Comparison of ENCODE assay signal across 24 cellular contexts in genomic region chr11:66243816-66244215, GRCh38. TPM values are rescaled to one million over a fixed set of nuclear protein-coding genes. Genes with fewer than 3 reads are reported as not detected.
DNase-seq lines count a peak whose midpoint lies in the region; ATAC-seq, FAIRE-seq and TF ChIP-seq lines count a peak whose summit lies in the region.
"Had no signal": no experiment of that assay in that cellular context is flagged by ENCODE, and none has a peak within 500 bp of the region (broad histone marks: within the 10 kb centered on the region; RNA-seq: fewer than 3 reads in every experiment).

No MANE protein-coding gene starts in this region.

- RAD21 ChIA-PET in GM12878 (lab: Charles Lee; ENCODE audit: unreplicated experiment) = no interaction called here

- FAIRE-seq in GM12878 (lab: Jason Lieb, UNC) = no peak
- FAIRE-seq: HepG2, islet of Langerhans, small intestine had no signal

- H3K4me2 ChIP-seq in GM12878 (ENCODE audit: control insufficient read depth, insufficient read depth) = no peak overlapping the region
- no peak overlapping the region for H3K4me2 ChIP-seq in osteoblast (ENCODE audit: insufficient read depth, low read length)
- no peak overlapping the region for H3K4me2 ChIP-seq in mesendoderm (ENCODE audit: low read length)
- H3K4me2 ChIP-seq: hepatocyte had no signal

- H2BK5ac ChIP-seq in mesendoderm (ENCODE audit: low read length) = no peak overlapping the region

- H3K27ac ChIP-seq in GM12878 (ENCODE audit: control insufficient read depth, insufficient read depth) (no peak overlapping the region), osteoblast (ENCODE audit: low read depth, low read length) (no peak overlapping the region), mesendoderm (ENCODE audit: low read depth, low read length) (no peak overlapping the region)
- H3K27ac ChIP-seq: coronary artery, hepatocyte, lower lobe of right lung, thyroid gland had no signal

- peak overlapping the region; percentile 34 for H3K27ac Mint-ChIP-seq in activated CD4-positive, alpha-beta T cell treated with anti-CD3 and anti-CD28 coated beads, Interleukin-2, amount 10 ng/mL, durations not matched to agents 24 days and 14 days
- H3K27ac Mint-ChIP-seq: progenitor cell of endocrine pancreas had no signal

- H3K27me3 Mint-ChIP-seq in activated CD4-positive, alpha-beta T cell treated with anti-CD3 and anti-CD28 coated beads, Interleukin-2, amount 10 ng/mL, durations not matched to agents 24 days and 14 days = no peaks in the 10 kb centered on the region
- H3K27me3 Mint-ChIP-seq: progenitor cell of endocrine pancreas had no signal

- H3K9me3 ChIP-seq in GM12878 (replicated peaks; ENCODE audit: control insufficient read depth, insufficient read depth, low read length) (no peaks in the 10 kb centered on the region), osteoblast (ENCODE audit: low read depth, low read length) (no peaks in the 10 kb centered on the region)
- H3K9me3 ChIP-seq: lower lobe of right lung, thyroid gland had no signal

- H3K4me3 ChIP-seq in Jurkat, Clone E6-1 (ENCODE audit: low read length) = no peak overlapping the region
- H3K4me3 ChIP-seq in GM12878 (no peak overlapping the region), osteoblast (ENCODE audit: insufficient read depth, low read length) (no peak overlapping the region), mesendoderm (ENCODE audit: low read length) (no peak overlapping the region)
- H3K4me3 ChIP-seq: coronary artery, hepatocyte, lower lobe of right lung, thyroid gland had no signal

- CTCF ChIA-PET in GM12878 (lab: Yijun Ruan, JAX) = no interaction called here

- TF ChIP-seq POLR2A in GM12878 (IDR thresholded peaks at IDR 0.05; ENCODE audit: low read depth, low read length) = peak; percentile 34; the same call in 1 of the 2 replicates

- no peak overlapping the region for H2AK5ac ChIP-seq in mesendoderm (ENCODE audit: low read length)

- SMC1A ChIA-PET in GM12878 (lab: Charles Lee; ENCODE audit: uncharacterized antibody, unreplicated experiment) = no interaction called here

- BruUV-seq in GM12878 (replicated peaks; lab: Mats Ljungman, UMichigan) = no TSS peak

- in situ Hi-C loops in GM12878 (cut with MboI) = no loop called here

- H3K4me1 Mint-ChIP-seq in activated CD4-positive, alpha-beta T cell treated with anti-CD3 and anti-CD28 coated beads, Interleukin-2, amount 10 ng/mL, durations not matched to agents 24 days and 14 days = peaks cover 4% of the 10 kb centered on the region

- H3K56ac ChIP-seq in mesendoderm (ENCODE audit: low read length) = no peak overlapping the region

- H4K20me1 ChIP-seq in GM12878 (ENCODE audit: control insufficient read depth, insufficient read depth) = no peaks in the 10 kb centered on the region
- H4K20me1 ChIP-seq in osteoblast (ENCODE audit: insufficient read depth, low read length) = no peaks in the 10 kb centered on the region

- no peak overlapping the region for H2AFZ ChIP-seq in GM12878 (ENCODE audit: control insufficient read depth, low read depth, low read length)
- H2AFZ ChIP-seq in osteoblast (ENCODE audit: low read length) = no peak overlapping the region
- H2AFZ ChIP-seq: hepatocyte had no signal

- no peaks in the 10 kb centered on the region for H3K9me3 Mint-ChIP-seq in activated CD4-positive, alpha-beta T cell treated with anti-CD3 and anti-CD28 coated beads, Interleukin-2, amount 10 ng/mL, durations not matched to agents 24 days and 14 days

- H3K36me3 Mint-ChIP-seq in activated CD4-positive, alpha-beta T cell treated with anti-CD3 and anti-CD28 coated beads, Interleukin-2, amount 10 ng/mL, durations not matched to agents 24 days and 14 days (ENCODE audit: low read depth) = peaks cover 33% of the 10 kb centered on the region

- H3K36me3 ChIP-seq in GM12878 (ENCODE audit: control insufficient read depth in 2 of 2, insufficient read depth in 2 of 2, low read length in 1 of 2) (peaks cover 8 to 10% of the 10 kb centered on the region in 2 experiments; a peak in 3 of 4 replicates), osteoblast (ENCODE audit: insufficient read depth, low read length) (peaks cover 43% of the 10 kb centered on the region), mesendoderm (ENCODE audit: control insufficient read depth, insufficient read depth, low read length) (no peaks in the 10 kb centered on the region)

- H4K5ac ChIP-seq in mesendoderm (ENCODE audit: low read length) = no peak overlapping the region

- H3K9ac ChIP-seq in GM12878 (ENCODE audit: control insufficient read depth, insufficient read depth, low read length) = no peak overlapping the region
- no peak overlapping the region for H3K9ac ChIP-seq in mesendoderm (ENCODE audit: low read length)

- H2BK120ac ChIP-seq in mesendoderm (ENCODE audit: low read depth, low read length) = no peak overlapping the region

- no peak for DNase-seq in activated CD4-positive, alpha-beta T cell treated with anti-CD3 and anti-CD28 coated beads, Interleukin-2, amount 10 ng/mL, durations not matched to agents 24 days and 14 days
- no peak for DNase-seq in activated CD4-positive, alpha-beta T cell treated with anti-CD3 and anti-CD28 coated beads for 48 hours
- DNase-seq in Jurkat, Clone E6-1 (ENCODE audit: low read depth, low spot score) = peak; percentile 51
- no peak for DNase-seq in GM12878 (ENCODE audit: low read depth, low spot score)
- DNase-seq in osteoblast (ENCODE audit: insufficient read length, low spot score, missing footprints) = peak; percentile 81
- DNase-seq in mesendoderm = no peak
- no peak for DNase-seq in D341Med (ENCODE audit: low spot score)
- DNase-seq: 8988T; activated effector memory CD4-positive, alpha-beta T cell treated with Interleukin-2 at 50 U/mL for 16 hours; DMS53; lower lobe of right lung; NCI-H187 treated with DMSO at 0.1 percent for 48 hours; NCI-H446; small intestine; stimulated activated CD4-positive, alpha-beta T cell treated with anti-CD3 and anti-CD28 coated beads, Interleukin-4, amount 100 ng/mL, for 4 hours; thyroid gland had no signal

- ATAC-seq in GM12878 (no peak), HG03342 (IDR thresholded peaks at IDR 0.05; ENCODE audit: unreplicated experiment) (no peak)
- ATAC-seq: HepG2, lower lobe of right lung, Right ventricle myocardium inferior had no signal

- 98% methylated on average over 7 of the region's 7 CpGs for WGBS in GM12878 (ENCODE audit: insufficient coverage, insufficient replicate concordance, low lambda C conversion rate, missing lambda C conversion rate)
- WGBS in mesendoderm (ENCODE audit: extremely low coverage, insufficient coverage, low lambda C conversion rate) = no CpG with 5 or more reads among the region's 7 CpGs

- no peak for TF ChIP-seq CTCF in GM12878 (IDR thresholded peaks at IDR 0.05 in 2 of 3, conservative IDR thresholded peaks at IDR 0.05 in 1 of 3; ENCODE audit: control insufficient read depth in 2 of 3, extremely low read depth in 1 of 3, insufficient read depth in 1 of 3, low read depth in 3 of 3, low read length in 3 of 3)
- TF ChIP-seq CTCF in osteoblast (IDR thresholded peaks at IDR 0.05; ENCODE audit: extremely low read depth, low read depth, low read length) = no peak

- no peak for TF ChIP-seq EP300 in GM12878 (IDR thresholded peaks at IDR 0.05; ENCODE audit: borderline replicate concordance in 1 of 2, control insufficient read depth in 1 of 2, low read depth in 2 of 2, low read length in 2 of 2)

- intact Hi-C loops in activated CD4-positive, alpha-beta T cell treated with anti-CD3 and anti-CD28 coated beads, Interleukin-2, amount 10 ng/mL, durations not matched to agents 24 days and 14 days (cut with micrococcal nuclease) = no loop called here
- intact Hi-C loops in GM12878 (cut with micrococcal nuclease; ENCODE audit: unreplicated experiment) = no loop called here

- TF ChIP-seq RAD21 in GM12878 (IDR thresholded peaks at IDR 0.05; ENCODE audit: insufficient read depth, low read depth, low read length) = no peak

- no peaks in the 10 kb centered on the region for H3K79me1 ChIP-seq in mesendoderm (ENCODE audit: low read length)

- H4K8ac ChIP-seq in mesendoderm (ENCODE audit: low read depth, low read length) = no peak overlapping the region

- no peak overlapping the region for H2BK15ac ChIP-seq in mesendoderm (replicated peaks; ENCODE audit: low read depth)

- H3K79me2 ChIP-seq in GM12878 (ENCODE audit: control insufficient read depth, insufficient read depth, low read length) = no peaks in the 10 kb centered on the region
- H3K79me2 ChIP-seq in osteoblast (ENCODE audit: insufficient read depth, low read length) = no peaks in the 10 kb centered on the region
- no peaks in the 10 kb centered on the region for H3K79me2 ChIP-seq in mesendoderm (ENCODE audit: control insufficient read depth, insufficient read depth, low read length)
- H3K79me2 ChIP-seq: hepatocyte had no signal

- no peak overlapping the region for H3K4ac ChIP-seq in mesendoderm (ENCODE audit: low read depth, low read length)

- POLR2A ChIA-PET in GM12878 (lab: Charles Lee) = no interaction called here

- no peak overlapping the region for H3K23ac ChIP-seq in mesendoderm (ENCODE audit: low read length)

- no peaks in the 10 kb centered on the region for H3K4me1 ChIP-seq in GM12878 (ENCODE audit: control insufficient read depth, insufficient read depth, low read length)
- H3K4me1 ChIP-seq in osteoblast (ENCODE audit: insufficient read depth, low read length) = no peaks in the 10 kb centered on the region
- no peaks in the 10 kb centered on the region for H3K4me1 ChIP-seq in mesendoderm (ENCODE audit: control insufficient read depth, low read depth, low read length)
- H3K4me1 ChIP-seq: lower lobe of right lung, thyroid gland had no signal

- H3K27me3 ChIP-seq in GM12878 (replicated peaks in 1 of 2; ENCODE audit: control insufficient read depth in 2 of 2, insufficient read depth in 2 of 2, low read length in 1 of 2) (no peaks in the 10 kb centered on the region), osteoblast (ENCODE audit: insufficient read depth, low read length) (no peaks in the 10 kb centered on the region), mesendoderm (ENCODE audit: insufficient read depth, low read length, poor library complexity) (no peaks in the 10 kb centered on the region)
- H3K27me3 ChIP-seq: hepatocyte, thyroid gland had no signal

- no peak overlapping the region for H3K4me3 Mint-ChIP-seq in activated CD4-positive, alpha-beta T cell treated with anti-CD3 and anti-CD28 coated beads, Interleukin-2, amount 10 ng/mL, durations not matched to agents 24 days and 14 days

- no peak overlapping the region for H3K18ac ChIP-seq in mesendoderm (ENCODE audit: low read length)

RNA-seq across cellular contexts. Expression of gene KLC2, which starts 13.7 kb away (rescaled TPM):
- 56.6 and 57.0 TPM in 2 replicates for total RNA-seq in activated CD4-positive, alpha-beta T cell treated with anti-CD3 and anti-CD28 coated beads, Interleukin-2, amount 10 ng/mL, durations not matched to agents 24 days and 14 days
- 26.7 TPM for polyA plus RNA-seq in Jurkat, Clone E6-1 (2012; ENCODE audit: insufficient read depth, insufficient read length)
- total RNA-seq in GM12878 (2013; cell fraction: nucleolus; rRNA removed) = 28.6 and 37.5 TPM in 2 replicates
- total RNA-seq in GM12878 (2014; rRNA removed) (10.2 and 10.3 TPM in 2 replicates), GM12878 (2014; rRNA removed; fragmentation: Illumina TruSeq; extraction: Trizol) (6.2 and 9.6 TPM in 2 replicates), GM12878 (2021) (29.9 and 35.0 TPM in 2 replicates), osteoblast (21.7 and 33.9 TPM in 2 replicates)
- polyA plus RNA-seq in GM12878 (2011; ENCODE audit: low read depth) = 7.6 TPM
- polyA plus RNA-seq in GM12878 (2011; rRNA removed) (3.4 and 9.4 TPM in 2 replicates), GM12878 (2014; fragmentation: Illumina TruSeq; extraction: Trizol) (3.2 and 10.3 TPM in 2 replicates), GM12878 (2014; fragmentation: Nextera tagmentation; extraction: Ambion mirVana) (under 1 TPM in 1 of 2 experiments, not detected in 1; 0.14 TPM), GM12878 (2014; rRNA removed) (22.3 and 31.5 TPM in 2 replicates), GM12878 (2016; fragmentation: Nextera tagmentation; extraction: Ambion mirVana) (10 to 100 TPM; 15.2 to 18.8 TPM)
- 10.8 and 15.5 TPM in 2 replicates for polyA plus RNA-seq in GM12878 (2011; cell fraction: cytosol; rRNA removed)
- 66.8 and 75.2 TPM in 2 replicates for polyA plus RNA-seq in GM12878 (2011; cell fraction: nucleus; rRNA removed)
- 11.2 and 12.3 TPM in 2 replicates for polyA plus RNA-seq in GM12878 (2012)
- polyA minus RNA-seq in GM12878 (2011; rRNA and poly(A)+ RNA removed) = 19.8 and 22.3 TPM in 2 replicates
- polyA minus RNA-seq in GM12878 (2011; cell fraction: cytosol; rRNA and poly(A)+ RNA removed) = 15.5 and 15.6 TPM in 2 replicates
- 15.0 and 23.2 TPM in 2 replicates for polyA minus RNA-seq in GM12878 (2011; cell fraction: nucleus; rRNA and poly(A)+ RNA removed)
- polyA plus RNA-seq in mesendoderm (2013, experiment 1 of 2) = 24.9 TPM
- 23.1 TPM for polyA plus RNA-seq in mesendoderm (2013, experiment 2 of 2)

RNA-seq across cellular contexts. Expression of gene RAB1B, which starts 24.6 kb away (rescaled TPM):
- total RNA-seq in activated CD4-positive, alpha-beta T cell treated with anti-CD3 and anti-CD28 coated beads, Interleukin-2, amount 10 ng/mL, durations not matched to agents 24 days and 14 days = 117 and 123 TPM in 2 replicates
- 150 TPM for polyA plus RNA-seq in Jurkat, Clone E6-1 (2012; ENCODE audit: insufficient read depth, insufficient read length)
- total RNA-seq in GM12878 (2013; cell fraction: nucleolus; rRNA removed) = 16.5 and 17.0 TPM in 2 replicates
- total RNA-seq in GM12878 (2014; rRNA removed) = 130 and 142 TPM in 2 replicates
- total RNA-seq in GM12878 (2014; rRNA removed; fragmentation: Illumina TruSeq; extraction: Trizol) = 61.7 and 69.3 TPM in 2 replicates
- 138 and 150 TPM in 2 replicates for total RNA-seq in GM12878 (2021)
- polyA plus RNA-seq in GM12878 (2011; ENCODE audit: low read depth) = 39.7 TPM
- 53.4 and 130 TPM in 2 replicates for polyA plus RNA-seq in GM12878 (2011; rRNA removed)
- 222 and 264 TPM in 2 replicates for polyA plus RNA-seq in GM12878 (2011; cell fraction: cytosol; rRNA removed)
- polyA plus RNA-seq in GM12878 (2011; cell fraction: nucleus; rRNA removed) = 109 and 129 TPM in 2 replicates
- polyA plus RNA-seq in GM12878 (2012) = 97.6 and 106 TPM in 2 replicates
- 65.1 and 117 TPM in 2 replicates for polyA plus RNA-seq in GM12878 (2014; fragmentation: Illumina TruSeq; extraction: Trizol)
- 10 to 100 TPM; 10.4 to 15.6 TPM for polyA plus RNA-seq in GM12878 (2014; fragmentation: Nextera tagmentation; extraction: Ambion mirVana)
- 193 and 221 TPM in 2 replicates for polyA plus RNA-seq in GM12878 (2014; rRNA removed)
- 10 to 100 TPM; 66.1 to 76.4 TPM for polyA plus RNA-seq in GM12878 (2016; fragmentation: Nextera tagmentation; extraction: Ambion mirVana)
- polyA minus RNA-seq in GM12878 (2011; rRNA and poly(A)+ RNA removed) = 105 and 171 TPM in 2 replicates
- polyA minus RNA-seq in GM12878 (2011; cell fraction: cytosol; rRNA and poly(A)+ RNA removed) = 62.7 and 73.4 TPM in 2 replicates
- 14.0 and 21.5 TPM in 2 replicates for polyA minus RNA-seq in GM12878 (2011; cell fraction: nucleus; rRNA and poly(A)+ RNA removed)
- 75.3 and 75.4 TPM in 2 replicates for total RNA-seq in osteoblast
- polyA plus RNA-seq in mesendoderm (2013, experiment 1 of 2) = 110 TPM
- 109 TPM for polyA plus RNA-seq in mesendoderm (2013, experiment 2 of 2)

RNA-seq across cellular contexts. Expression of gene CNIH2, which starts 34.2 kb away (rescaled TPM):
- 1.0 and 2.7 TPM in 2 replicates for total RNA-seq in activated CD4-positive, alpha-beta T cell treated with anti-CD3 and anti-CD28 coated beads, Interleukin-2, amount 10 ng/mL, durations not matched to agents 24 days and 14 days
- 19.7 TPM for polyA plus RNA-seq in Jurkat, Clone E6-1 (2012; ENCODE audit: insufficient read depth, insufficient read length)
- 0.32 and 0.58 TPM in 2 replicates for total RNA-seq in GM12878 (2013; cell fraction: nucleolus; rRNA removed)
- total RNA-seq in GM12878 (2014; rRNA removed) (0.38 and 0.62 TPM in 2 replicates), GM12878 (2014; rRNA removed; fragmentation: Illumina TruSeq; extraction: Trizol) (0.23 and 0.27 TPM in 2 replicates), GM12878 (2021) (1.2 and 2.0 TPM in 2 replicates), osteoblast (under 0.01 TPM in 1 of 2 replicates, not detected in the other)
- polyA plus RNA-seq in GM12878 (2011; ENCODE audit: low read depth) = 0.29 TPM
- polyA plus RNA-seq in GM12878 (2011; rRNA removed) (0.73 and 0.76 TPM in 2 replicates), GM12878 (2014; fragmentation: Illumina TruSeq; extraction: Trizol) (0.82 and 0.90 TPM in 2 replicates), GM12878 (2014; fragmentation: Nextera tagmentation; extraction: Ambion mirVana) (under 1 TPM in 1 of 2 experiments, not detected in 1; 0.07 TPM), GM12878 (2014; rRNA removed) (1.0 and 1.3 TPM in 2 replicates), GM12878 (2016; fragmentation: Nextera tagmentation; extraction: Ambion mirVana) (under 1 TPM in 1 of 2 experiments, not detected in 1; 0.19 TPM)
- 0.90 and 1.0 TPM in 2 replicates for polyA plus RNA-seq in GM12878 (2011; cell fraction: cytosol; rRNA removed)
- polyA plus RNA-seq in GM12878 (2011; cell fraction: nucleus; rRNA removed) = 2.7 and 2.9 TPM in 2 replicates
- 0.77 and 0.97 TPM in 2 replicates for polyA plus RNA-seq in GM12878 (2012)
- polyA minus RNA-seq in GM12878 (2011; rRNA and poly(A)+ RNA removed) = 1.1 TPM in 1 of 2 replicates, not detected in the other
- not detected in 2 replicates for polyA minus RNA-seq in GM12878 (2011; cell fraction: cytosol; rRNA and poly(A)+ RNA removed)
- 0.24 and 0.57 TPM in 2 replicates for polyA minus RNA-seq in GM12878 (2011; cell fraction: nucleus; rRNA and poly(A)+ RNA removed)
- 7.9 TPM for polyA plus RNA-seq in mesendoderm (2013, experiment 1 of 2)
- 7.0 TPM for polyA plus RNA-seq in mesendoderm (2013, experiment 2 of 2)
- total RNA-seq: Right ventricle myocardium inferior, thyroid gland had no signal

RNA-seq across cellular contexts. Expression of gene YIF1A, which starts 45.1 kb away (rescaled TPM):
- 108 and 119 TPM in 2 replicates for total RNA-seq in activated CD4-positive, alpha-beta T cell treated with anti-CD3 and anti-CD28 coated beads, Interleukin-2, amount 10 ng/mL, durations not matched to agents 24 days and 14 days
- 107 TPM for polyA plus RNA-seq in Jurkat, Clone E6-1 (2012; ENCODE audit: insufficient read depth, insufficient read length)
- total RNA-seq in GM12878 (2013; cell fraction: nucleolus; rRNA removed) = 40.4 and 41.0 TPM in 2 replicates
- total RNA-seq in GM12878 (2014; rRNA removed) (97.7 and 123 TPM in 2 replicates), GM12878 (2014; rRNA removed; fragmentation: Illumina TruSeq; extraction: Trizol) (30.4 and 37.3 TPM in 2 replicates), GM12878 (2021) (84.0 and 91.0 TPM in 2 replicates), osteoblast (165 and 182 TPM in 2 replicates)
- 66.9 TPM for polyA plus RNA-seq in GM12878 (2011; ENCODE audit: low read depth)
- polyA plus RNA-seq in GM12878 (2011; rRNA removed) (17.2 and 40.2 TPM in 2 replicates), GM12878 (2014; fragmentation: Illumina TruSeq; extraction: Trizol) (40.0 and 52.5 TPM in 2 replicates), GM12878 (2014; fragmentation: Nextera tagmentation; extraction: Ambion mirVana) (10 to 100 TPM in 1 of 2 experiments, 1 to 10 TPM in 1; 6.6 to 17.5 TPM), GM12878 (2014; rRNA removed) (93.2 and 96.0 TPM in 2 replicates), GM12878 (2016; fragmentation: Nextera tagmentation; extraction: Ambion mirVana) (100 to 1,000 TPM; 111 to 128 TPM)
- 108 and 130 TPM in 2 replicates for polyA plus RNA-seq in GM12878 (2011; cell fraction: cytosol; rRNA removed)
- polyA plus RNA-seq in GM12878 (2011; cell fraction: nucleus; rRNA removed) = 81.0 and 87.6 TPM in 2 replicates
- 63.6 and 76.4 TPM in 2 replicates for polyA plus RNA-seq in GM12878 (2012)
- 65.0 and 103 TPM in 2 replicates for polyA minus RNA-seq in GM12878 (2011; rRNA and poly(A)+ RNA removed)
- 46.4 and 50.5 TPM in 2 replicates for polyA minus RNA-seq in GM12878 (2011; cell fraction: cytosol; rRNA and poly(A)+ RNA removed)
- 21.9 and 37.2 TPM in 2 replicates for polyA minus RNA-seq in GM12878 (2011; cell fraction: nucleus; rRNA and poly(A)+ RNA removed)
- polyA plus RNA-seq in mesendoderm (2013, experiment 1 of 2) = 142 TPM
- 138 TPM for polyA plus RNA-seq in mesendoderm (2013, experiment 2 of 2)

RNA-seq across cellular contexts. Expression of gene TMEM151A, which starts 47.9 kb away (rescaled TPM):
- not detected in 2 replicates for total RNA-seq in activated CD4-positive, alpha-beta T cell treated with anti-CD3 and anti-CD28 coated beads, Interleukin-2, amount 10 ng/mL, durations not matched to agents 24 days and 14 days
- polyA plus RNA-seq in Jurkat, Clone E6-1 (2012; ENCODE audit: insufficient read depth, insufficient read length) = 4.5 TPM
- not detected in 2 replicates for total RNA-seq in GM12878 (2013; cell fraction: nucleolus; rRNA removed)
- total RNA-seq in GM12878 (2014; rRNA removed) (not detected in 2 replicates), GM12878 (2014; rRNA removed; fragmentation: Illumina TruSeq; extraction: Trizol) (not detected in 2 replicates), GM12878 (2021) (0.11 TPM in 1 of 2 replicates, not detected in the other), osteoblast (0.29 and 0.36 TPM in 2 replicates)
- not detected for polyA plus RNA-seq in GM12878 (2011; ENCODE audit: low read depth)
- polyA plus RNA-seq in GM12878 (2011; rRNA removed) (not detected in 2 replicates), GM12878 (2014; fragmentation: Illumina TruSeq; extraction: Trizol) (not detected in 2 replicates), GM12878 (2014; fragmentation: Nextera tagmentation; extraction: Ambion mirVana) (not detected), GM12878 (2014; rRNA removed) (0.04 TPM in 1 of 2 replicates, not detected in the other), GM12878 (2016; fragmentation: Nextera tagmentation; extraction: Ambion mirVana) (not detected)
- polyA plus RNA-seq in GM12878 (2011; cell fraction: cytosol; rRNA removed) = 0.03 TPM in 1 of 2 replicates, not detected in the other
- polyA plus RNA-seq in GM12878 (2011; cell fraction: nucleus; rRNA removed) = not detected in 2 replicates
- polyA plus RNA-seq in GM12878 (2012) = 0.07 TPM in 1 of 2 replicates, not detected in the other
- polyA minus RNA-seq in GM12878 (2011; rRNA and poly(A)+ RNA removed) = not detected in 2 replicates
- polyA minus RNA-seq in GM12878 (2011; cell fraction: cytosol; rRNA and poly(A)+ RNA removed) = not detected in 2 replicates
- polyA minus RNA-seq in GM12878 (2011; cell fraction: nucleus; rRNA and poly(A)+ RNA removed) = not detected in 2 replicates
- polyA plus RNA-seq in mesendoderm (2013, experiment 1 of 2) = 0.27 TPM
- polyA plus RNA-seq in mesendoderm (2013, experiment 2 of 2) = 0.21 TPM
- total RNA-seq: activated CD8-positive, alpha-beta memory T cell treated with anti-CD3 and anti-CD28 coated beads for 36 hours; lower lobe of right lung had no signal

Comparison
In these comparisons a context has a peak if more than half of its experiments do, and no peak if none do; other contexts are left out.
1. DNase-seq: peak in Jurkat, Clone E6-1 (single experiment) and osteoblast (single experiment); none in activated CD4-positive, alpha-beta T cell treated with anti-CD3 and anti-CD28 coated beads, Interleukin-2, amount 10 ng/mL, durations not matched to agents 24 days and 14 days (single experiment), activated CD4-positive, alpha-beta T cell treated with anti-CD3 and anti-CD28 coated beads for 48 hours (single experiment), GM12878 (single experiment), mesendoderm (single experiment) and D341Med (single experiment).